In the genomic region with DNA sequence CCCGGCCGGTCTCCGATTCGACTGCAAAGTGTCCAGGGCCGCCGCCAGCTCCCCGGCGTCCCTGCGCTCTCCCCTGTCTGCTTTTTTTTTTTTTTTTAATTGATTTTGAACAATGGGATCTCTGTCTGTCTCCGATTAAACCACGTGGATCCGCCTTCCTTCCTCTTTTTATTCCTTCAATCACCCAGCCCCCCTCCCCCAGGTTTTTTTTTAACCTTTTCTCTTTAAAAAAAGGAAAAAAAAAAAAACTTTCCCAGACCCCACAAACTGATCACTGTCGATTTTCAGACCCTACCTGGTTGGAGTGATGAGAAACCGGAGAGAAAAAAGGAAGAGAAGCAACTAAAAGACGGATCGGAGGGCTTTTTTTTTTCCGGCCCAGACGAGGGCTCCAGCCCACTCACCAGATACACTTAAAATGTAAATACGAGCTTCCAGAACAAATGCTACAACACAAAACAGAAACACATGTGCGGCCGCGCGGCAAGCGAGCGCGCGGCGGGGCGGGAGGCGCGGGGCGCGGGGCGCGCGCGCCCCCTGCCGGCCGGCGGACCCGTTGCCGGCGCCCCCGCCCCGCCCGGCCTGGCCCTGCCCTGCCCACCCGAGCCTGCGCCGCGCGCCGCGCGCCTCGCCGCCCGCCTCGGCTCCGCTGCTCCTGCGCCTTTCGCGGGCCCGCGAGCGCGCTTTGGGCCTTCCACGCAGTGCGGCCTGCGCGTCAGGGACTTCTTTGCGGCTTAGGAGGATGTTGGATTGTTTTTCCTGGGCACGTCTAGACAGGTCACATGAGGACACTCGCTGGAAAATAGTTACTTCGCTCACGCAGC, we compare ENCODE assay signal across 8 cellular contexts. TPM values are rescaled to one million over a fixed set of nuclear protein-coding genes. Genes with fewer than 3 reads are reported as not detected.
A peak's percentile ranks its signal among the peaks of the same experiment; 100 is the strongest.
DNase-seq lines count a peak whose midpoint lies in the region; ATAC-seq, FAIRE-seq and TF ChIP-seq lines count a peak whose summit lies in the region.

RCC2 (minus strand) TSS at position 428 of the 824 bp plus-strand sequence. CDS start 1,163 bp downstream, outside the sequence.

- H2BK12ac ChIP-seq in H1 (ENCODE audit: low read depth, low read length) = peak within 1 kb of the TSS; percentile 91
- H2BK12ac ChIP-seq in mesenchymal stem cell (ENCODE audit: low read length in 2 of 2) = peak within 1 kb of the TSS in 1 of 2 experiments; percentile 77

- no peak for TF ChIP-seq EP300 in H1 (IDR thresholded peaks at IDR 0.05; ENCODE audit: borderline replicate concordance in 1 of 2, low read depth in 2 of 2, low read length in 2 of 2)

- peaks cover 21% of the 10 kb centered on the region for H3K36me3 ChIP-seq in A673 (ENCODE audit: insufficient read depth, low read length, poor library complexity, severe bottlenecking)
- H3K36me3 ChIP-seq in H1 (ENCODE audit: control insufficient read depth in 2 of 4, insufficient read depth in 4 of 4, low read length in 3 of 4) = peaks cover 0 to 37% (median 5%) of the 10 kb centered on the region in 4 experiments; a peak in 4 of 8 replicates
- H3K36me3 ChIP-seq in mesenchymal stem cell (ENCODE audit: control insufficient read depth in 1 of 2, insufficient read depth in 2 of 2, low read depth in 1 of 2, low read length in 2 of 2) = peaks cover 8 to 10% of the 10 kb centered on the region in 2 experiments

- H4K5ac ChIP-seq in H1 (ENCODE audit: insufficient read length, low read depth, low read length) = peak within 1 kb of the TSS; percentile 90

- H3K4ac ChIP-seq in H1 (replicated peaks; ENCODE audit: insufficient read length, low read depth, low read length) (peak within 1 kb of the TSS; percentile 21), mesenchymal stem cell (ENCODE audit: low read depth in 1 of 2, low read length in 2 of 2) (peak within 1 kb of the TSS; percentile 85)

- peak within 1 kb of the TSS; percentile 81 for H2BK5ac ChIP-seq in H1 (ENCODE audit: low read depth, low read length)
- H2BK5ac ChIP-seq in mesenchymal stem cell (ENCODE audit: low read depth, low read length, poor library complexity, severe bottlenecking) = peak within 1 kb of the TSS; percentile 87

- H3K4me2 ChIP-seq in H1 (ENCODE audit: insufficient read depth in 1 of 2, low read depth in 2 of 2, low read length in 2 of 2) (peak within 1 kb of the TSS; percentile 86 to 93), mesenchymal stem cell (ENCODE audit: low read length, poor library complexity, severe bottlenecking) (peak within 1 kb of the TSS; percentile 99)

- peak; percentile 34 for ATAC-seq in GM18520 (IDR thresholded peaks at IDR 0.05; ENCODE audit: unreplicated experiment)
- peak; percentile 28 for ATAC-seq in HG03469 (IDR thresholded peaks at IDR 0.05; ENCODE audit: unreplicated experiment)

- H3K79me1 ChIP-seq in H1 (ENCODE audit: low read depth, low read length) = peaks cover 11% of the 10 kb centered on the region
- peaks cover 4% of the 10 kb centered on the region for H3K79me1 ChIP-seq in mesenchymal stem cell (replicated peaks; ENCODE audit: low read length, poor library complexity, severe bottlenecking)

- no peak for TF ChIP-seq CTCF in A673 (conservative IDR thresholded peaks at IDR 0.05; ENCODE audit: low read depth, low read length)
- TF ChIP-seq CTCF in H1 (IDR thresholded peaks at IDR 0.05; ENCODE audit: control extremely low read depth in 1 of 3, insufficient read depth in 1 of 3, low read depth in 1 of 3, low read length in 3 of 3) = peak in 2 of 3 experiments; percentile 4 to 60; a peak in 1 of 4 replicates

- DNase-seq in A673 (ENCODE audit: low spot score) (peak; percentile 91), NCI-H774 (lab: John Stamatoyannopoulos, UW) (peak; percentile 27), H1 (ENCODE audit: low read depth in 1 of 2, low spot score in 2 of 2) (peak in 1 of 2 experiments; percentile 75), mesenchymal stem cell (peak; percentile 87)
- peak; percentile 87 for DNase-seq in activated CD8-positive, alpha-beta memory T cell treated with anti-CD3 and anti-CD28 coated beads for 24 hours
- peak; percentile 38 for DNase-seq in stimulated activated CD8-positive, alpha-beta memory T cell treated with anti-CD3 and anti-CD28 coated beads, Interleukin-12 subunit alpha, Interleukin-12 subunit beta, amount 100 ng/mL, for 24 hours (ENCODE audit: extremely low read depth)

- H4K20me1 ChIP-seq in H1 (replicated peaks in 1 of 2; ENCODE audit: control insufficient read depth in 1 of 2, insufficient read depth in 2 of 2, low read length in 2 of 2) = peaks cover 3 to 13% of the 10 kb centered on the region in 2 experiments

- H2BK20ac ChIP-seq in H1 (ENCODE audit: low read length) = no peak within 1 kb of the TSS; the same call in 1 of the 2 replicates

- TF ChIP-seq RAD21 in H1 (IDR thresholded peaks at IDR 0.05 in 1 of 2, conservative IDR thresholded peaks at IDR 0.05 in 1 of 2; ENCODE audit: low read depth in 2 of 2, low read length in 2 of 2) = no peak

- H3K4me3 ChIP-seq in A673 (ENCODE audit: low read depth, low read length, poor library complexity, severe bottlenecking) (peak within 1 kb of the TSS; percentile 95), H1 (ENCODE audit: extremely low read depth in 1 of 4, insufficient read depth in 2 of 4, low read depth in 3 of 4, low read length in 4 of 4) (peak within 1 kb of the TSS; percentile 83 to 98 (median 90)), mesenchymal stem cell (ENCODE audit: insufficient read depth in 1 of 2, low read depth in 1 of 2, low read length in 2 of 2) (peak within 1 kb of the TSS; percentile 93)

- 1% methylated on average over 32 of the region's 75 CpGs; no CpG with 5 or more reads in 1 of the 2 experiments for WGBS in H1 (ENCODE audit: extremely low coverage in 1 of 2, insufficient coverage in 1 of 2, insufficient read length in 1 of 2, insufficient replicate concordance in 2 of 2, low coverage in 1 of 2, low lambda C conversion rate in 2 of 2, missing lambda C conversion rate in 1 of 2), 2 experiments
- WGBS in mesenchymal stem cell = under 1% methylated on average over 67 of the region's 75 CpGs

- FAIRE-seq in H1 (lab: Jason Lieb, UNC) = no peak

- H3K79me2 ChIP-seq in H1 (ENCODE audit: control insufficient read depth in 1 of 2, insufficient read depth in 2 of 2, low read length in 2 of 2) = peaks cover 20 to 49% of the 10 kb centered on the region in 2 experiments

- peak in 1 of 2 experiments; percentile 44; a peak in 1 of 3 replicates for TF ChIP-seq POLR2A in H1 (IDR thresholded peaks at IDR 0.05; ENCODE audit: control extremely low read depth in 1 of 2, low read depth in 2 of 2, low read length in 2 of 2)

- H2BK120ac ChIP-seq in H1 (replicated peaks; ENCODE audit: low read depth, low read length) = peak within 1 kb of the TSS; percentile 48
- H2BK120ac ChIP-seq in mesenchymal stem cell (ENCODE audit: low read depth, low read length) = peak within 1 kb of the TSS; percentile 83

- H3K9me3 ChIP-seq in A673 (ENCODE audit: low read depth, low read length, poor library complexity, severe bottlenecking) = no peaks in the 10 kb centered on the region
- no peaks in the 10 kb centered on the region for H3K9me3 ChIP-seq in H1 (ENCODE audit: insufficient read depth in 2 of 2, low read depth in 1 of 2, low read length in 1 of 2)
- H3K9me3 ChIP-seq in mesenchymal stem cell (ENCODE audit: control insufficient read depth, low read length) = no peaks in the 10 kb centered on the region

- H3K27me3 ChIP-seq in A673 (replicated peaks; ENCODE audit: insufficient read depth, low read depth, low read length, poor library complexity) (no peaks in the 10 kb centered on the region), H1 (replicated peaks in 1 of 4; ENCODE audit: control insufficient read depth in 3 of 4, extremely low read depth in 1 of 4, insufficient read depth in 3 of 4, low read length in 3 of 4) (peaks cover 0 to 6% (median 4%) of the 10 kb centered on the region in 4 experiments; a peak in 4 of 7 replicates), mesenchymal stem cell (ENCODE audit: control insufficient read depth in 1 of 2, insufficient read depth in 1 of 2, low read length in 2 of 2) (no peaks in the 10 kb centered on the region)

- H2BK15ac ChIP-seq in H1 (ENCODE audit: low read length) = peak within 1 kb of the TSS; percentile 83
- H2BK15ac ChIP-seq in mesenchymal stem cell (ENCODE audit: low read depth, poor library complexity, severe bottlenecking) = no peak within 1 kb of the TSS

- intact Hi-C loops in A673 (cut with micrococcal nuclease; ENCODE audit: unreplicated experiment) = no loop called here

- BruUV-seq in A673 (replicated peaks; lab: Mats Ljungman, UMichigan) = TSS peak; percentile 9

- no peak within 1 kb of the TSS for H3K23ac ChIP-seq in H1 (ENCODE audit: insufficient read length)
- peak within 1 kb of the TSS in 1 of 2 experiments; percentile 63 for H3K23ac ChIP-seq in mesenchymal stem cell (ENCODE audit: low read length in 2 of 2)

- H3K27ac ChIP-seq in A673 (ENCODE audit: low read depth, low read length, poor library complexity, severe bottlenecking) (peak within 1 kb of the TSS; percentile 96), H1 (ENCODE audit: low read depth, low read length) (peak within 1 kb of the TSS; percentile 94), mesenchymal stem cell (ENCODE audit: low read length, poor library complexity, severe bottlenecking) (peak within 1 kb of the TSS; percentile 90)

- no peak within 1 kb of the TSS for H3K14ac ChIP-seq in H1 (ENCODE audit: insufficient read length)
- peak within 1 kb of the TSS in 1 of 2 experiments; percentile 87 for H3K14ac ChIP-seq in mesenchymal stem cell (ENCODE audit: low read length in 2 of 2)

- H3K18ac ChIP-seq in H1 (ENCODE audit: extremely low read depth, low read length) (peak within 1 kb of the TSS; percentile 84), mesenchymal stem cell (ENCODE audit: low read depth in 1 of 2, low read length in 2 of 2) (peak within 1 kb of the TSS; percentile 89 to 98)

- peaks cover 19% of the 10 kb centered on the region for H3K23me2 ChIP-seq in H1 (ENCODE audit: low read depth, low read length)

- peak within 1 kb of the TSS; percentile 89 for H3K56ac ChIP-seq in H1 (replicated peaks; ENCODE audit: insufficient read length, low read depth, low read length)

- H3K9ac ChIP-seq in H1 (replicated peaks in 1 of 4; ENCODE audit: extremely low read depth in 1 of 4, low read depth in 3 of 4, low read length in 3 of 4) (peak within 1 kb of the TSS; percentile 91 to 100 (median 94)), mesenchymal stem cell (ENCODE audit: low read length) (peak within 1 kb of the TSS; percentile 94)

- H2AFZ ChIP-seq in H1 (ENCODE audit: low read length) (peak within 1 kb of the TSS; percentile 72; the same call in 1 of the 2 replicates), mesenchymal stem cell (ENCODE audit: low read depth, low read length) (peak within 1 kb of the TSS; percentile 36)

- peak within 1 kb of the TSS; percentile 78 for H2AK5ac ChIP-seq in H1 (ENCODE audit: low read depth, low read length)
- peak within 1 kb of the TSS; percentile 25 for H2AK5ac ChIP-seq in mesenchymal stem cell (ENCODE audit: low read length, severe bottlenecking)

- POLR2A ChIA-PET in A673 (lab: Charles Lee; ENCODE audit: low non-redundant PET) = no interaction called here
- POLR2A ChIA-PET in H1 (lab: Charles Lee; ENCODE audit: partially characterized antibody) = interaction anchor here (0.6 to 12.4 kb wide), 17 partner anchors 7 to 199 kb away, joined by 3 to 155 read pairs (median 9); no protein-coding TSS in a partner anchor

- CTCF ChIA-PET in A673 (lab: Charles Lee) = interaction anchor here (0.6 to 0.7 kb wide), 2 partner anchors 880 to 1125 kb away, joined by 3 to 5 read pairs; no protein-coding TSS in a partner anchor
- CTCF ChIA-PET in H1 (lab: Charles Lee; ENCODE audit: partially characterized antibody) = interaction anchor here (0.9 to 4.9 kb wide), 19 partner anchors 10 to 357 kb away, joined by 3 to 34 read pairs (median 5); no protein-coding TSS in a partner anchor

- H4K8ac ChIP-seq in H1 (ENCODE audit: extremely low read depth, insufficient read depth, low read length) (peak within 1 kb of the TSS; percentile 93), mesenchymal stem cell (ENCODE audit: low read length) (peak within 1 kb of the TSS; percentile 66)

- H3K4me1 ChIP-seq in A673 (ENCODE audit: insufficient read depth, low read length, poor library complexity, severe bottlenecking) = peaks cover 31% of the 10 kb centered on the region
- H3K4me1 ChIP-seq in H1 (replicated peaks in 1 of 4; ENCODE audit: control insufficient read depth in 3 of 4, insufficient read depth in 4 of 4, low read length in 3 of 4) = peaks cover 24 to 41% (median 37%) of the 10 kb centered on the region in 4 experiments
- peaks cover 25% of the 10 kb centered on the region for H3K4me1 ChIP-seq in mesenchymal stem cell (ENCODE audit: control insufficient read depth, insufficient read depth, low read depth, low read length)

- H4K91ac ChIP-seq in H1 (replicated peaks; ENCODE audit: insufficient read length, low read length) = peak within 1 kb of the TSS; percentile 68
- H4K91ac ChIP-seq in mesenchymal stem cell (ENCODE audit: low read length) = peak within 1 kb of the TSS; percentile 61

RNA-seq across cellular contexts. Expression of gene RCC2, which starts in this region (rescaled TPM):
- total RNA-seq in A673 (2021) = 180 and 182 TPM in 2 replicates
- total RNA-seq in H1 (2021; fragmentation: NEBNext Ultra II Directional; extraction: Animal tissue kit (Norgen Biotek cat#: 25700)) = 454 and 455 TPM in 2 replicates
- 229 and 389 TPM in 2 replicates for polyA plus RNA-seq in H1 (2011; rRNA removed)
- polyA plus RNA-seq in H1 (2011; cell fraction: cytosol; rRNA removed) = 208 TPM
- polyA plus RNA-seq in H1 (2011; cell fraction: nucleus; rRNA removed) = 390 TPM
- polyA plus RNA-seq in H1 (2012, experiment 1 of 2) = 308 to 381 TPM (median 333 TPM) in 4 replicates
- 197 TPM for polyA plus RNA-seq in H1 (2012, experiment 2 of 2)
- 230 TPM for polyA plus RNA-seq in H1 (2013, experiment 1 of 2)
- 221 TPM for polyA plus RNA-seq in H1 (2013, experiment 2 of 2)
- polyA minus RNA-seq in H1 (2011; rRNA and poly(A)+ RNA removed) = 172 and 251 TPM in 2 replicates
- polyA minus RNA-seq in H1 (2011; cell fraction: cytosol; rRNA and poly(A)+ RNA removed) = 193 TPM
- polyA minus RNA-seq in H1 (2011; cell fraction: nucleus; rRNA and poly(A)+ RNA removed) = 82.4 TPM
- 40.7 TPM for polyA plus RNA-seq in mesenchymal stem cell (2013, experiment 1 of 2)
- 39.8 TPM for polyA plus RNA-seq in mesenchymal stem cell (2013, experiment 2 of 2)
